1 cellular context compared by ENCODE assay signal in the genomic region with DNA sequence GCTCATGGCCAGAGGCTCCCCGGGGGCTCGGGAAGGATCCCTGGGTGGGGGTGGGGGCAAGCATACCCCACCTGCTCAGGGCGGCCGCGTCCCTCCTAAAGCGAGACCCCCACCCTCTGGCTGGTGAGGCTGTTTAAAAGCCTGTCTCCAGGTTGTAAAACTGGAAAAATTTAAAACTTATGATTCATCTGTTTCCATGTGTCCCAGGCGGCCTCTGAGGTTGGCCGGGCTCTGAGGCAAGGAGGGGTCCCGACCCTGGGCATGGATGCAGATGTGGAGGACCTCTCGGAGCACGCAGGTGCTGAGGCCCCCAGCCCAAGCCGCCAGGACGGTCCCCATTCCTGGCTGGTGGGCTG.
TF ChIP-seq lines count a peak whose summit lies in the region.

No MANE protein-coding gene starts in this region.

TF ChIP-seq in H1, 55 proteins besides CTCF, POLR2A, EP300 and RAD21:
- no peak for TF ChIP-seq TAF1 (IDR thresholded peaks at IDR 0.05; ENCODE audit: low read depth, low read length)
- no peak for TF ChIP-seq PHF8 (conservative IDR thresholded peaks at IDR 0.05; ENCODE audit: low read depth, low read length)
- TF ChIP-seq CHD2 (IDR thresholded peaks at IDR 0.05; ENCODE audit: low read length): no peak
- TF ChIP-seq, protein P1, sequence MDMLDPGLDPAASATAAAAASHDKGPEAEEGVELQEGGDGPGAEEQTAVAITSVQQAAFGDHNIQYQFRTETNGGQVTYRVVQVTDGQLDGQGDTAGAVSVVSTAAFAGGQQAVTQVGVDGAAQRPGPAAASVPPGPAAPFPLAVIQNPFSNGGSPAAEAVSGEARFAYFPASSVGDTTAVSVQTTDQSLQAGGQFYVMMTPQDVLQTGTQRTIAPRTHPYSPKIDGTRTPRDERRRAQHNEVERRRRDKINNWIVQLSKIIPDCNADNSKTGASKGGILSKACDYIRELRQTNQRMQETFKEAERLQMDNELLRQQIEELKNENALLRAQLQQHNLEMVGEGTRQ (IDR thresholded peaks at IDR 0.05; ENCODE audit: low read length): no peak
- no peak for TF ChIP-seq CEBPB (IDR thresholded peaks at IDR 0.05; ENCODE audit: low read depth, low read length)
- no peak for TF ChIP-seq CREB1 (IDR thresholded peaks at IDR 0.05)
- no peak for TF ChIP-seq ZNF274 (IDR thresholded peaks at IDR 0.05; ENCODE audit: borderline replicate concordance, extremely low read depth, low read length)
- TF ChIP-seq BRCA1 (IDR thresholded peaks at IDR 0.05; ENCODE audit: low read depth, low read length): no peak
- TF ChIP-seq RBBP5 (IDR thresholded peaks at IDR 0.05; ENCODE audit: borderline replicate concordance, low read depth, low read length): no peak
- no peak for TF ChIP-seq SP4 (IDR thresholded peaks at IDR 0.05; ENCODE audit: low read length)
- no peak for TF ChIP-seq JUND (IDR thresholded peaks at IDR 0.05; ENCODE audit: low read length)
- no peak for TF ChIP-seq TAF7 (optimal IDR thresholded peaks at IDR 0.05; ENCODE audit: borderline replicate concordance, low read depth, low read length)
